ENCODE assay signal across 1 cellular context in the genomic region with DNA sequence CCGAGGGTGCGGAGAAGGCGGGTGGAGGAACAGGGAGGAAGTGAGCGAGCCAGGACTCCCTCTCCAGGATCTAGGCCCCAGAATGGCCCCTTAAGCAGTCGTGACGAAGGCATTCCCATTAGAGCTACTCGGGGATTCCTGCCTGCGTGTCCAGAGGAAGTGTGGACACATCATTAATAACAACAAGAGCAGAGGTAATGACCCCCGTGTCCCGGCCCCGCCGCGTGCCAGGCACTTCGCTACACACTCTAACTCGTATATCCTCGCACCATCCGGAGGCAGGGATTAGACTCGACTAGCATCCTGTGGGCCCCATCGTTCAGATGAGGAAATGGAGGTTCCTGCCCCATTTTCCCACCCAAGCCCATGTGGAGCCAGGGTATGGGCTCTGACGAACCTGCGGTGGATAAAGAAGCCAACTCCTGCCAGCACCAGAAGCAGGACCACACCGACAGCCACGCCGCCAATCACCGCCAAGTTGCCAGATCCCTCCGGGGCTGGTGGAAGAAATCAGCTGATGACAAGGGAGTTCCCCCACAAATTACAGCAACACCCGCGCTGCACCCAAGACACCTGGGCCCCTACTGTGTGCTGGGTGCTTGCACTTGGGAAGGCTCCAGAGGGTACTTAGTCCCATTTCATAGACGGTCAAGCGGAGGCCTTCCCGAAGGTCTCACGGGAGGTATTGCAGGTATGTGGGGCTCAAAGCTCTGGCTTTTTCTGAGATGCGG.
TF ChIP-seq lines count a peak whose summit lies in the region.

No MANE protein-coding gene starts in this region.

TF ChIP-seq in SK-N-SH treated with all-trans-retinoic acid at 6 μM for 48 hours, 23 proteins besides CTCF, POLR2A, EP300 and RAD21 (continued from another document):
- TF ChIP-seq POU6F1 (CRISPR knock-in tag; IDR thresholded peaks at IDR 0.05; ENCODE audit: borderline replicate concordance, low read depth) = no peak
TF ChIP-seq in SK-N-SH treated with all-trans-retinoic acid at 6 μM for 48 hours: peak in this region for 0.
